Comparison of ENCODE assay signal across 11 cellular contexts in genomic region chr5:96079075-96079474, GRCh38.
DNase-seq lines count a peak whose midpoint lies in the region; ATAC-seq and TF ChIP-seq lines count a peak whose summit lies in the region.
"Had no signal": no experiment of that assay in that cellular context is flagged by ENCODE, and none has a peak within 500 bp of the region (broad histone marks: within the 10 kb centered on the region; RNA-seq: fewer than 3 reads in every experiment).

No MANE protein-coding gene starts in this region.

- H3K4me1 ChIP-seq in uterus, result no peaks in the 10 kb centered on the region

- H3K36me3 ChIP-seq in uterus, result no peaks in the 10 kb centered on the region
- H3K36me3 ChIP-seq: neutrophil had no signal

- no peaks in the 10 kb centered on the region for H3K9me3 ChIP-seq in uterus
- H3K9me3 ChIP-seq: neutrophil had no signal

- peaks cover 7% of the 10 kb centered on the region for H3K27me3 Mint-ChIP-seq in activated T-cell treated with anti-CD3 and anti-CD28 coated beads, Interleukin-2, amount 50 U/mL, for 24 hours
- peaks cover 5% of the 10 kb centered on the region for H3K27me3 Mint-ChIP-seq in stimulated activated naive CD8-positive, alpha-beta T cell treated with anti-CD3 and anti-CD28 coated beads, Interleukin-15, Interleukin-2, amounts not matched to agents 100 ng/mL and 50 ng/mL, for 24 hours

- no peak for DNase-seq in activated T-cell treated with anti-CD3 and anti-CD28 coated beads, Interleukin-2, amount 50 U/mL, for 24 hours
- DNase-seq in activated T-cell treated with anti-CD3 and anti-CD28 coated beads for 4 hours (no peak), fibroblast of the conjunctiva (ENCODE audit: low read depth) (peak; percentile 86), uterus (no peak)
- DNase-seq in effector CD4-positive, alpha-beta T cell, result no peak
- DNase-seq: COR-L47, NCI-H1105 had no signal

- ATAC-seq in SK-N-SH treated with all-trans-retinoic acid at 6 μM for 48 hours (peak; percentile 78), GM19455 (IDR thresholded peaks at IDR 0.05; ENCODE audit: unreplicated experiment) (no peak)

- H3K27ac Mint-ChIP-seq in activated T-cell treated with anti-CD3 and anti-CD28 coated beads, Interleukin-2, amount 50 U/mL, for 24 hours, result peak overlapping the region; percentile 93
- peak overlapping the region; percentile 96 for H3K27ac Mint-ChIP-seq in stimulated activated naive CD8-positive, alpha-beta T cell treated with anti-CD3 and anti-CD28 coated beads, Interleukin-15, Interleukin-2, amounts not matched to agents 100 ng/mL and 50 ng/mL, for 24 hours

- H3K4me3 Mint-ChIP-seq in activated T-cell treated with anti-CD3 and anti-CD28 coated beads, Interleukin-2, amount 50 U/mL, for 24 hours, result peak overlapping the region; percentile 6
- no peak overlapping the region for H3K4me3 Mint-ChIP-seq in stimulated activated naive CD8-positive, alpha-beta T cell treated with anti-CD3 and anti-CD28 coated beads, Interleukin-15, Interleukin-2, amounts not matched to agents 100 ng/mL and 50 ng/mL, for 24 hours

- H3K4me3 ChIP-seq in uterus, result no peak overlapping the region

- H3K36me3 Mint-ChIP-seq in activated T-cell treated with anti-CD3 and anti-CD28 coated beads, Interleukin-2, amount 50 U/mL, for 24 hours (ENCODE audit: low read depth), result no peaks in the 10 kb centered on the region
- no peaks in the 10 kb centered on the region for H3K36me3 Mint-ChIP-seq in stimulated activated naive CD8-positive, alpha-beta T cell treated with anti-CD3 and anti-CD28 coated beads, Interleukin-15, Interleukin-2, amounts not matched to agents 100 ng/mL and 50 ng/mL, for 24 hours (ENCODE audit: low read depth)

- H3K27me3 ChIP-seq in uterus, result no peaks in the 10 kb centered on the region
- H3K27me3 ChIP-seq: neutrophil had no signal

- no peak overlapping the region for H3K27ac ChIP-seq in uterus
- H3K27ac ChIP-seq: neutrophil had no signal

- intact Hi-C loops in uterus (cut with DNase I; ENCODE audit: low total_unique reads), result no loop called here

- H3K9me3 Mint-ChIP-seq in activated T-cell treated with anti-CD3 and anti-CD28 coated beads, Interleukin-2, amount 50 U/mL, for 24 hours, result no peaks in the 10 kb centered on the region
- no peaks in the 10 kb centered on the region for H3K9me3 Mint-ChIP-seq in stimulated activated naive CD8-positive, alpha-beta T cell treated with anti-CD3 and anti-CD28 coated beads, Interleukin-15, Interleukin-2, amounts not matched to agents 100 ng/mL and 50 ng/mL, for 24 hours

- H3K4me1 Mint-ChIP-seq in activated T-cell treated with anti-CD3 and anti-CD28 coated beads, Interleukin-2, amount 50 U/mL, for 24 hours (ENCODE audit: low read depth), result peaks cover 64% of the 10 kb centered on the region
- H3K4me1 Mint-ChIP-seq in stimulated activated naive CD8-positive, alpha-beta T cell treated with anti-CD3 and anti-CD28 coated beads, Interleukin-15, Interleukin-2, amounts not matched to agents 100 ng/mL and 50 ng/mL, for 24 hours (ENCODE audit: low read depth), result peaks cover 68% of the 10 kb centered on the region

- TF ChIP-seq CTCF in uterus (IDR thresholded peaks at IDR 0.05), result no peak

- no peak for TF ChIP-seq POLR2A in uterus (IDR thresholded peaks at IDR 0.05)

TF ChIP-seq in SK-N-SH treated with all-trans-retinoic acid at 6 μM for 48 hours, 23 proteins besides CTCF, POLR2A, EP300 and RAD21:
- no peak for TF ChIP-seq ZC3H10 (CRISPR knock-in tag; IDR thresholded peaks at IDR 0.05)
- no peak for TF ChIP-seq POU6F1 (CRISPR knock-in tag; IDR thresholded peaks at IDR 0.05; ENCODE audit: borderline replicate concordance, low read depth)
- no peak for TF ChIP-seq PATZ1 (CRISPR knock-in tag; IDR thresholded peaks at IDR 0.05; ENCODE audit: borderline replicate concordance)
- TF ChIP-seq BACH2 (CRISPR knock-in tag; IDR thresholded peaks at IDR 0.05; ENCODE audit: borderline replicate concordance), result no peak
- TF ChIP-seq OSR1 (CRISPR knock-in tag; IDR thresholded peaks at IDR 0.05), result no peak
- TF ChIP-seq RARB (CRISPR knock-in tag; IDR thresholded peaks at IDR 0.05), result no peak
- TF ChIP-seq SNAI2 (CRISPR knock-in tag; IDR thresholded peaks at IDR 0.05), result no peak
- no peak for TF ChIP-seq PPARA (CRISPR knock-in tag; IDR thresholded peaks at IDR 0.05; ENCODE audit: borderline replicate concordance)
- no peak for TF ChIP-seq CSDC2 (CRISPR knock-in tag; IDR thresholded peaks at IDR 0.05)
- no peak for TF ChIP-seq TSHZ2 (CRISPR knock-in tag; IDR thresholded peaks at IDR 0.05)
- no peak for TF ChIP-seq ZNF565 (CRISPR knock-in tag; conservative IDR thresholded peaks at IDR 0.05; ENCODE audit: low read depth)
- TF ChIP-seq ISL1 (CRISPR knock-in tag; IDR thresholded peaks at IDR 0.05), result no peak
- no peak for TF ChIP-seq ZNF8 (CRISPR knock-in tag; IDR thresholded peaks at IDR 0.05)
- TF ChIP-seq ZFP30 (CRISPR knock-in tag; IDR thresholded peaks at IDR 0.05), result no peak
- TF ChIP-seq TCF4 (CRISPR knock-in tag; IDR thresholded peaks at IDR 0.05; ENCODE audit: borderline replicate concordance), result no peak
- TF ChIP-seq ARNTL (CRISPR knock-in tag; IDR thresholded peaks at IDR 0.05; ENCODE audit: borderline replicate concordance, low read depth), result no peak
- no peak for TF ChIP-seq ESRRG (CRISPR knock-in tag; IDR thresholded peaks at IDR 0.05)
